37 cellular contexts compared by ENCODE assay signal in genomic region chr22:45771711-45772110, GRCh38.
"Had no signal": no experiment of that assay in that cellular context is flagged by ENCODE, and none has a peak within 500 bp of the region (broad histone marks: within the 10 kb centered on the region; RNA-seq: fewer than 3 reads in every experiment).

No MANE protein-coding gene starts in this region.

- H3K9me3 ChIP-seq: gastrocnemius medialis, ovary, prostate gland, thyroid gland, upper lobe of right lung had no signal

- H3K4me3 ChIP-seq: gastrocnemius medialis, hepatocyte, ovary, prostate gland, stomach, thyroid gland, upper lobe of right lung had no signal

- H3K4me2 ChIP-seq: hepatocyte had no signal

- H3K36me3 ChIP-seq: gastrocnemius medialis, ovary, prostate gland, thyroid gland, upper lobe of right lung had no signal

- H2AFZ ChIP-seq: hepatocyte had no signal

- ATAC-seq: activated naive CD8-positive, alpha-beta T cell treated with anti-CD3 and anti-CD28 coated beads, Interleukin-2, amount 50 U/mL, for 24 hours; activated T-cell treated with anti-CD3 and anti-CD28 coated beads, Interleukin-2, amount 50 U/mL, for 4 hours; gastrocnemius medialis; left cardiac atrium; left ventricle myocardium superior; sciatic nerve; stimulated activated memory B cell treated with anti-CD40 and anti-IgM and Interleukin-4, amounts not matched to agents 10 μg/mL and 1 μg/mL and 100 μg/mL, for 72 hours; upper lobe of right lung had no signal

- H3K27me3 Mint-ChIP-seq: activated CD4-positive, alpha-beta memory T cell treated with anti-CD3 and anti-CD28 coated beads, Interleukin-2, amount 10 ng/mL, durations not matched to agents 7 days and 5 days; activated CD4-positive, alpha-beta T cell treated with anti-CD3 and anti-CD28 coated beads, Interleukin-2, amount 10 ng/mL, durations not matched to agents 7 days and 5 days; activated naive CD4-positive, alpha-beta T cell treated with anti-CD3 and anti-CD28 coated beads, Interleukin-2, amount 50 U/mL, for 24 hours; activated naive CD8-positive, alpha-beta T cell treated with anti-CD3 and anti-CD28 coated beads, Interleukin-2, amount 50 U/mL, for 24 hours; brain; stimulated activated memory B cell treated with anti-CD40 and anti-IgM and Interleukin-4, amounts not matched to agents 10 μg/mL and 1 μg/mL and 100 μg/mL, for 72 hours had no signal

- H3K9me3 Mint-ChIP-seq: activated CD4-positive, alpha-beta memory T cell treated with anti-CD3 and anti-CD28 coated beads, Interleukin-2, amount 10 ng/mL, durations not matched to agents 7 days and 5 days; activated CD4-positive, alpha-beta T cell treated with anti-CD3 and anti-CD28 coated beads, Interleukin-2, amount 10 ng/mL, durations not matched to agents 7 days and 5 days; activated naive CD4-positive, alpha-beta T cell treated with anti-CD3 and anti-CD28 coated beads, Interleukin-2, amount 50 U/mL, for 24 hours; activated naive CD8-positive, alpha-beta T cell treated with anti-CD3 and anti-CD28 coated beads, Interleukin-2, amount 50 U/mL, for 24 hours; activated T-cell treated with anti-CD3 and anti-CD28 coated beads, Interleukin-2, amount 50 U/mL, for 4 hours; activated T-helper 2 cell treated with anti-CD3 and anti-CD28 coated beads, Interferon-gamma antibody, Interleukin-2, Interleukin-4, amounts not matched to agents 10 μg/mL and 5 μg/mL and 100 μg/mL, durations not matched to agents 14 hours and 24 hours and 36 hours; T-helper 1 cell treated with Interleukin-12 subunit alpha and Interleukin-12 subunit beta and Interleukin-4 antibody, amounts not matched to agents 30 μg/mL and 1 μg/mL, for 36 hours had no signal

- FAIRE-seq: colon, endometrium, keratinocyte, small intestine had no signal

- H3K27me3 ChIP-seq: gastrocnemius medialis, hepatocyte, ovary, stomach, thyroid gland, upper lobe of right lung had no signal

- H3K4me3 Mint-ChIP-seq: activated CD4-positive, alpha-beta memory T cell treated with anti-CD3 and anti-CD28 coated beads, Interleukin-2, amount 10 ng/mL, durations not matched to agents 7 days and 5 days; activated CD4-positive, alpha-beta T cell treated with anti-CD3 and anti-CD28 coated beads, Interleukin-2, amount 10 ng/mL, durations not matched to agents 7 days and 5 days; activated naive CD4-positive, alpha-beta T cell treated with anti-CD3 and anti-CD28 coated beads, Interleukin-2, amount 50 U/mL, for 24 hours; activated naive CD8-positive, alpha-beta T cell treated with anti-CD3 and anti-CD28 coated beads, Interleukin-2, amount 50 U/mL, for 24 hours; activated T-cell treated with anti-CD3 and anti-CD28 coated beads, Interleukin-2, amount 50 U/mL, for 4 hours; nephron; stimulated activated memory B cell treated with anti-CD40 and anti-IgM and Interleukin-4, amounts not matched to agents 10 μg/mL and 1 μg/mL and 100 μg/mL, for 72 hours; T-helper 1 cell treated with Interleukin-12 subunit alpha and Interleukin-12 subunit beta and Interleukin-4 antibody, amounts not matched to agents 30 μg/mL and 1 μg/mL, for 36 hours had no signal

- H3K27ac ChIP-seq: epithelial cell of prostate, gastrocnemius medialis, hepatocyte, ovary, prostate gland, stomach, thyroid gland, upper lobe of right lung had no signal

- H3K4me1 Mint-ChIP-seq: activated CD4-positive, alpha-beta memory T cell treated with anti-CD3 and anti-CD28 coated beads, Interleukin-2, amount 10 ng/mL, durations not matched to agents 7 days and 5 days; activated CD4-positive, alpha-beta T cell treated with anti-CD3 and anti-CD28 coated beads, Interleukin-2, amount 10 ng/mL, durations not matched to agents 7 days and 5 days had no signal

- H3K27ac Mint-ChIP-seq: activated CD4-positive, alpha-beta memory T cell treated with anti-CD3 and anti-CD28 coated beads, Interleukin-2, amount 10 ng/mL, durations not matched to agents 7 days and 5 days; activated CD4-positive, alpha-beta T cell treated with anti-CD3 and anti-CD28 coated beads, Interleukin-2, amount 10 ng/mL, durations not matched to agents 7 days and 5 days; activated naive CD4-positive, alpha-beta T cell treated with anti-CD3 and anti-CD28 coated beads, Interleukin-2, amount 50 U/mL, for 24 hours; activated naive CD8-positive, alpha-beta T cell treated with anti-CD3 and anti-CD28 coated beads, Interleukin-2, amount 50 U/mL, for 24 hours; activated T-helper 2 cell treated with anti-CD3 and anti-CD28 coated beads, Interferon-gamma antibody, Interleukin-2, Interleukin-4, amounts not matched to agents 10 μg/mL and 5 μg/mL and 100 μg/mL, durations not matched to agents 14 hours and 24 hours and 36 hours; T-helper 1 cell treated with Interleukin-12 subunit alpha and Interleukin-12 subunit beta and Interleukin-4 antibody, amounts not matched to agents 30 μg/mL and 1 μg/mL, for 36 hours had no signal

- DNase-seq: activated CD4-positive, alpha-beta memory T cell treated with anti-CD3 and anti-CD28 coated beads, Interleukin-2, amount 10 ng/mL, durations not matched to agents 7 days and 5 days; activated CD4-positive, alpha-beta T cell treated with anti-CD3 and anti-CD28 coated beads for 1 hour; activated CD4-positive, alpha-beta T cell treated with anti-CD3 and anti-CD28 coated beads, Interleukin-2, amount 10 ng/mL, durations not matched to agents 7 days and 5 days; activated CD8-positive, alpha-beta memory T cell treated with anti-CD3 and anti-CD28 coated beads, Interleukin-2, amount 50 U/mL, for 48 hours; activated naive CD8-positive, alpha-beta T cell treated with anti-CD3 and anti-CD28 coated beads, Interleukin-2, amount 50 U/mL, for 24 hours; activated T-cell treated with anti-CD3 and anti-CD28 coated beads, Interleukin-2, amount 50 U/mL, for 4 hours; amygdala; dermis blood vessel endothelial cell; effector CD4-positive, alpha-beta T cell; gastrocnemius medialis; glutamatergic neuron; left cardiac atrium; left ventricle myocardium superior; ovary; retina; small intestine; stimulated activated CD4-positive, alpha-beta T cell treated with anti-CD3 and anti-CD28 coated beads, Interleukin-1b, Interleukin-23, amount 100 ng/mL, for 48 hours; stimulated activated CD4-positive, alpha-beta T cell treated with anti-CD3 and anti-CD28 coated beads, Interleukin-4, amount 100 ng/mL, for 4 hours; stimulated activated CD8-positive, alpha-beta memory T cell treated with anti-CD3 and anti-CD28 coated beads, Interleukin-4, amount 100 ng/mL, for 48 hours; stomach; SW 1271; T-helper 9 cell; thyroid gland; upper lobe of right lung had no signal

- H3K4me1 ChIP-seq: prostate gland, stomach, thyroid gland, upper lobe of right lung had no signal
